ENCODE assay signal across 17 cellular contexts in the genomic region with DNA sequence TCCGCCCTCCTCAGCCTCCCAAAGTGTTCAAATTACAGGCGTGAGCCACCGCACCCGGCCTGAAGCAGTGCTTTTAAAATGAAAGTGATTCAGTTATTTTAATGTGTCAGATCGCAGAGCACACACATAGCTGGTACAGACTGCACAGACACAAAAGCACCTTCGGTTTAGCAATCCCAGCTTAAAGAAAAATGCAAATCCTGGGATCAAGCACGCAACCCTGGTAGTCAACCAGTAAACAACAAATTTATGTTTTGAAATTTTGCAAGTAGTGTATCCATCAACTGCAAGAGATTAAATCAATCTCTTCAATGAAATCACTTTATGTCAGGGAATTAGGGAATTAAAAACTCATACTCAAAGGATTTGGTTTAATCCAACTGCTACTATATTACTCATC.
"Had no signal": no experiment of that assay in that cellular context is flagged by ENCODE, and none has a peak within 500 bp of the region (broad histone marks: within the 10 kb centered on the region; RNA-seq: fewer than 3 reads in every experiment).

No MANE protein-coding gene starts in this region.

- H3K27ac Mint-ChIP-seq: activated T-helper 1 cell treated with anti-CD3 and anti-CD28 coated beads, Interleukin-12 subunit alpha, Interleukin-12 subunit beta, Interleukin-2, Interleukin-4 antibody, amounts not matched to agents 30 ng/mL and 10 ng/mL and 1 ng/mL, durations not matched to agents 14 hours and 24 hours and 36 hours; mesothelial cell of epicardium had no signal

- DNase-seq: activated CD4-positive, alpha-beta T cell treated with anti-CD3 and anti-CD28 coated beads, Interleukin-2, amount 50 U/mL, for 48 hours; activated gamma-delta T cell; anterior cingulate cortex; body of pancreas; effector memory CD4-positive, alpha-beta T cell; hypothalamus; left ventricle myocardium inferior; mammary epithelial cell; stimulated activated CD4-positive, alpha-beta T cell treated with anti-CD3 and anti-CD28 coated beads, Interleukin-4, amount 100 ng/mL, for 24 hours; substantia nigra; T-helper 1 cell; T-helper 9 cell; tibial artery had no signal

- ATAC-seq: body of pancreas; natural killer cell treated with Interleukin-12 subunit alpha and Interleukin-12 subunit beta and Interleukin-15 and Interleukin-18, amount 100 ng/mL, for 72 hours had no signal

- H3K4me1 Mint-ChIP-seq: mesothelial cell of epicardium had no signal

- H3K27me3 Mint-ChIP-seq: natural killer cell treated with Interleukin-12 subunit alpha and Interleukin-12 subunit beta and Interleukin-15 and Interleukin-18, amount 100 ng/mL, for 72 hours; stimulated activated naive CD8-positive, alpha-beta T cell treated with anti-CD3 and anti-CD28 coated beads, Interleukin-15, Interleukin-2, amounts not matched to agents 100 ng/mL and 50 ng/mL, for 24 hours had no signal

- H3K9me3 Mint-ChIP-seq: activated T-helper 1 cell treated with anti-CD3 and anti-CD28 coated beads, Interleukin-12 subunit alpha, Interleukin-12 subunit beta, Interleukin-2, Interleukin-4 antibody, amounts not matched to agents 30 ng/mL and 10 ng/mL and 1 ng/mL, durations not matched to agents 14 hours and 24 hours and 36 hours; natural killer cell treated with Interleukin-12 subunit alpha and Interleukin-12 subunit beta and Interleukin-15 and Interleukin-18, amount 100 ng/mL, for 72 hours; stimulated activated naive CD8-positive, alpha-beta T cell treated with anti-CD3 and anti-CD28 coated beads, Interleukin-15, Interleukin-2, amounts not matched to agents 100 ng/mL and 50 ng/mL, for 24 hours had no signal

- H3K4me3 Mint-ChIP-seq: activated T-helper 1 cell treated with anti-CD3 and anti-CD28 coated beads, Interleukin-12 subunit alpha, Interleukin-12 subunit beta, Interleukin-2, Interleukin-4 antibody, amounts not matched to agents 30 ng/mL and 10 ng/mL and 1 ng/mL, durations not matched to agents 14 hours and 24 hours and 36 hours; mesothelial cell of epicardium; natural killer cell treated with Interleukin-12 subunit alpha and Interleukin-12 subunit beta and Interleukin-15 and Interleukin-18, amount 100 ng/mL, for 72 hours; stimulated activated naive CD8-positive, alpha-beta T cell treated with anti-CD3 and anti-CD28 coated beads, Interleukin-15, Interleukin-2, amounts not matched to agents 100 ng/mL and 50 ng/mL, for 24 hours had no signal
